In the genomic region with DNA sequence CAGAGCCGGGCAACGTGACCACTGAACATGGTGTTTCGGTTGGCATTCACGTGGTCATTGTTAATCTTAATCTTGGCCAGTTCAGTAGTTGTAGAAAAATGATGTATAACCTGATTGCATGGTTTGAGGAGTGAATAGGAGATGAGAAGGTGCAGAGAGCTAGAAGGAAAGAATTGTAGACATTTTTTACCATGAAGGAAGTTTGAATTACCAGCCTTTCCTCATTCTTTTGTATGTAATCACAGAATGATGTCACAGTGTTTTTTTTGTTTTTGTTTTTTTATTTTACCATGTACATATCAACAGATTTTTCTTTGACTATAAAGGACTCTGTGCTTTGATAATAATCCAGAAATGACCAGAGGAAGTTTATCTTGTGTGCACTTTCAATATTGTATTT, we compare ENCODE assay signal across 27 cellular contexts.
A peak's percentile ranks its signal among the peaks of the same experiment; 100 is the strongest.
DNase-seq lines count a peak whose midpoint lies in the region; ATAC-seq, FAIRE-seq and TF ChIP-seq lines count a peak whose summit lies in the region.
"Had no signal": no experiment of that assay in that cellular context is flagged by ENCODE, and none has a peak within 500 bp of the region (broad histone marks: within the 10 kb centered on the region; RNA-seq: fewer than 3 reads in every experiment).

No MANE protein-coding gene starts in this region.

- H3K79me2 ChIP-seq in OCI-LY1 (ENCODE audit: insufficient read depth, low read length) = 0 out of 2 replicates have a peak, but pooled peaks cover 9% of the 10 kb centered on the region

- H3K36me3 Mint-ChIP-seq in Caco-2 (ENCODE audit: insufficient read depth, unreplicated experiment) = no peaks in the 10 kb centered on the region
- H3K36me3 Mint-ChIP-seq: activated naive CD4-positive, alpha-beta T cell treated with anti-CD3 and anti-CD28 coated beads, Interleukin-2, amount 50 U/mL, for 24 hours had no signal

- CTCF ChIA-PET in Caco-2 (lab: Charles Lee) = no interaction called here

- no peak overlapping the region for H3K4me2 ChIP-seq in OCI-LY1 (ENCODE audit: low read length)
- H3K4me2 ChIP-seq: KMS-11 had no signal

- no peak for TF ChIP-seq POLR2A in GM12891 (IDR thresholded peaks at IDR 0.05; ENCODE audit: low read depth, low read length)

- no peak overlapping the region for H2AFZ ChIP-seq in OCI-LY1 (ENCODE audit: low read length)

- H3K4me3 ChIP-seq in Caco-2 (ENCODE audit: low read depth, low read length) (no peak overlapping the region), OCI-LY1 (ENCODE audit: low read depth, low read length, poor library complexity, severe bottlenecking) (no peak overlapping the region), coronary artery (no peak overlapping the region)
- H3K4me3 ChIP-seq: spleen, stomach, upper lobe of left lung had no signal

- H3K36me3 ChIP-seq in Caco-2 (ENCODE audit: control insufficient read depth, insufficient read depth, low read length) (no peaks in the 10 kb centered on the region), OCI-LY1 (ENCODE audit: insufficient read depth, low read length) (peaks cover 26% of the 10 kb centered on the region; the same call in 1 of the 2 replicates)
- H3K36me3 ChIP-seq: BE2C, spleen, stomach, upper lobe of left lung had no signal

- no peaks in the 10 kb centered on the region for H3K27me3 Mint-ChIP-seq in Caco-2 (ENCODE audit: insufficient read depth, unreplicated experiment)

- H3K9ac ChIP-seq in OCI-LY1 (ENCODE audit: low read length) = no peak overlapping the region
- H3K9ac ChIP-seq: KMS-11 had no signal

- no peaks in the 10 kb centered on the region for H3K27me3 ChIP-seq in Caco-2 (replicated peaks; ENCODE audit: control insufficient read depth, insufficient read depth, low read length)
- H3K27me3 ChIP-seq in OCI-LY1 (ENCODE audit: insufficient read depth, low read length) = no peaks in the 10 kb centered on the region
- H3K27me3 ChIP-seq: BE2C, spleen, stomach, upper lobe of left lung had no signal

- H3F3A ChIP-seq in OCI-LY1 (ENCODE audit: insufficient read depth, low read length) = no peaks in the 10 kb centered on the region

- intact Hi-C loops in Caco-2 (cut with micrococcal nuclease; ENCODE audit: unreplicated experiment) = no loop called here

- H3K4me1 Mint-ChIP-seq in Caco-2 (ENCODE audit: low read depth, unreplicated experiment) = peaks cover 6% of the 10 kb centered on the region
- H3K4me1 Mint-ChIP-seq: activated naive CD4-positive, alpha-beta T cell treated with anti-CD3 and anti-CD28 coated beads, Interleukin-2, amount 50 U/mL, for 24 hours had no signal

- H3K9me3 ChIP-seq in Caco-2 = no peaks in the 10 kb centered on the region
- no peaks in the 10 kb centered on the region for H3K9me3 ChIP-seq in OCI-LY1 (ENCODE audit: low read length)
- H3K9me3 ChIP-seq: BE2C, spleen, stomach, upper lobe of left lung had no signal

- peak overlapping the region; percentile 90 for H3K27ac ChIP-seq in OCI-LY1 (ENCODE audit: low read depth, low read length, poor library complexity, severe bottlenecking)
- peak overlapping the region; percentile 5 to 37 for H3K27ac ChIP-seq in coronary artery
- H3K27ac ChIP-seq: KMS-11, spleen, upper lobe of left lung had no signal

- in situ Hi-C loops in GM13977 (cut with MboI; ENCODE audit: low pct_unique_long_range_greater_than_20kb, low sequenced_read_pairs, unreplicated experiment) = no loop called here

- H3K4me1 ChIP-seq in Caco-2 = no peaks in the 10 kb centered on the region
- H3K4me1 ChIP-seq in OCI-LY1 (ENCODE audit: insufficient read depth, low read length, severe bottlenecking) = peaks cover 99% of the 10 kb centered on the region
- H3K4me1 ChIP-seq: BE2C had no signal

- peak overlapping the region; percentile 37 for H3K27ac Mint-ChIP-seq in Caco-2 (ENCODE audit: unreplicated experiment)
- H3K27ac Mint-ChIP-seq: activated CD4-positive, alpha-beta T cell treated with anti-CD3 and anti-CD28 coated beads, Interleukin-2, amount 10 ng/mL, durations not matched to agents 24 days and 14 days; activated naive CD4-positive, alpha-beta T cell treated with anti-CD3 and anti-CD28 coated beads, Interleukin-2, amount 50 U/mL, for 24 hours; activated T-helper 1 cell treated with anti-CD3 and anti-CD28 coated beads, Interleukin-12 subunit alpha, Interleukin-12 subunit beta, Interleukin-2, Interleukin-4 antibody, amounts not matched to agents 30 ng/mL and 10 ng/mL and 1 ng/mL, durations not matched to agents 14 hours and 24 hours and 36 hours; naive thymus-derived CD4-positive, alpha-beta T cell; T-helper 1 cell treated with Interleukin-12 subunit alpha and Interleukin-12 subunit beta and Interleukin-4 antibody, amounts not matched to agents 30 μg/mL and 1 μg/mL, for 36 hours had no signal

- TF ChIP-seq CTCF in Caco-2 (IDR thresholded peaks at IDR 0.05; ENCODE audit: insufficient read depth in 1 of 2, low read depth in 1 of 2, low read length in 1 of 2, severe bottlenecking in 1 of 2, unreplicated experiment in 1 of 2) = no peak
- no peak for TF ChIP-seq CTCF in OCI-LY1 (IDR thresholded peaks at IDR 0.05; ENCODE audit: low read length)
- TF ChIP-seq CTCF in coronary artery (IDR thresholded peaks at IDR 0.05) = no peak
- no peak for TF ChIP-seq CTCF in GM13977 (IDR thresholded peaks at IDR 0.05; ENCODE audit: extremely low read depth, insufficient read depth, missing control alignments)

- H3K9me2 ChIP-seq in OCI-LY1 (ENCODE audit: low read depth, low read length) = no peaks in the 10 kb centered on the region

- POLR2A ChIA-PET in Caco-2 (lab: Charles Lee) = no interaction called here

- DNase-seq in Caco-2 (no peak), coronary artery (ENCODE audit: low spot score) (no peak), lung microvascular endothelial cell (ENCODE audit: low read depth in 2 of 2) (peak; percentile 23 to 35), GM13977 (ENCODE audit: low spot score) (no peak), NCI-H510A treated with DMSO at 0.1 percent for 48 hours (lab: John Stamatoyannopoulos, UW) (no peak), GM12891 (ENCODE audit: insufficient read length, low spot score) (no peak)
- DNase-seq: activated CD4-positive, alpha-beta T cell treated with anti-CD3 and anti-CD28 coated beads, Interleukin-2, amount 10 ng/mL, durations not matched to agents 24 days and 14 days; BE2C; glutamatergic neuron; left colon; MV-4-11; naive thymus-derived CD4-positive, alpha-beta T cell; NCI-H1694; NCI-H2227 treated with DMSO at 0.1 percent for 48 hours; NCI-H82; retina; spleen; stimulated activated CD4-positive, alpha-beta T cell treated with anti-CD3 and anti-CD28 coated beads, Interleukin-4, amount 100 ng/mL, for 4 hours; stomach; upper lobe of left lung had no signal

- no peak for ATAC-seq in GM18498 (IDR thresholded peaks at IDR 0.05; ENCODE audit: unreplicated experiment)
- ATAC-seq: left colon; naive thymus-derived CD4-positive, alpha-beta T cell had no signal

- H4K20me1 ChIP-seq in OCI-LY1 (ENCODE audit: insufficient read depth, low read length) = no peaks in the 10 kb centered on the region

- no peak for FAIRE-seq in GM12891 (lab: Jason Lieb, UNC)
- FAIRE-seq: A204.1 had no signal

- H3K4me3 Mint-ChIP-seq in Caco-2 (ENCODE audit: unreplicated experiment) = no peak overlapping the region
- H3K4me3 Mint-ChIP-seq: activated CD4-positive, alpha-beta T cell treated with anti-CD3 and anti-CD28 coated beads, Interleukin-2, amount 10 ng/mL, durations not matched to agents 24 days and 14 days; activated naive CD4-positive, alpha-beta T cell treated with anti-CD3 and anti-CD28 coated beads, Interleukin-2, amount 50 U/mL, for 24 hours; activated T-helper 1 cell treated with anti-CD3 and anti-CD28 coated beads, Interleukin-12 subunit alpha, Interleukin-12 subunit beta, Interleukin-2, Interleukin-4 antibody, amounts not matched to agents 30 ng/mL and 10 ng/mL and 1 ng/mL, durations not matched to agents 14 hours and 24 hours and 36 hours; naive thymus-derived CD4-positive, alpha-beta T cell; T-helper 1 cell treated with Interleukin-12 subunit alpha and Interleukin-12 subunit beta and Interleukin-4 antibody, amounts not matched to agents 30 μg/mL and 1 μg/mL, for 36 hours had no signal

- BruUV-seq in Caco-2 (replicated peaks; lab: Mats Ljungman, UMichigan) = no TSS peak

- no peaks in the 10 kb centered on the region for H3K9me3 Mint-ChIP-seq in Caco-2 (ENCODE audit: unreplicated experiment)
- H3K9me3 Mint-ChIP-seq: activated CD4-positive, alpha-beta T cell treated with anti-CD3 and anti-CD28 coated beads, Interleukin-2, amount 10 ng/mL, durations not matched to agents 24 days and 14 days; activated naive CD4-positive, alpha-beta T cell treated with anti-CD3 and anti-CD28 coated beads, Interleukin-2, amount 50 U/mL, for 24 hours; activated T-helper 1 cell treated with anti-CD3 and anti-CD28 coated beads, Interleukin-12 subunit alpha, Interleukin-12 subunit beta, Interleukin-2, Interleukin-4 antibody, amounts not matched to agents 30 ng/mL and 10 ng/mL and 1 ng/mL, durations not matched to agents 14 hours and 24 hours and 36 hours; naive thymus-derived CD4-positive, alpha-beta T cell; T-helper 1 cell treated with Interleukin-12 subunit alpha and Interleukin-12 subunit beta and Interleukin-4 antibody, amounts not matched to agents 30 μg/mL and 1 μg/mL, for 36 hours had no signal

TF ChIP-seq in GM12891, 5 proteins besides CTCF, POLR2A, EP300 and RAD21:
- TF ChIP-seq PAX5 (IDR thresholded peaks at IDR 0.05; ENCODE audit: insufficient read depth, low read length, severe bottlenecking) (no peak), POLR2AphosphoS5 (IDR thresholded peaks at IDR 0.05; ENCODE audit: low read depth, low read length) (no peak), SPI1 (IDR thresholded peaks at IDR 0.05; ENCODE audit: low read depth, low read length) (no peak), POU2F2 (IDR thresholded peaks at IDR 0.05; ENCODE audit: low read depth, low read length) (no peak), TAF1 (IDR thresholded peaks at IDR 0.05; ENCODE audit: low read depth, low read length) (no peak)

Comparison
In these comparisons a context has a peak if more than half of its experiments do, and no peak if none do; other contexts are left out.
1. DNase-seq: peak in lung microvascular endothelial cell (2 of 2); none in Caco-2 (0 of 2), coronary artery (single experiment), GM13977 (single experiment), NCI-H510A treated with DMSO at 0.1 percent for 48 hours (single experiment) and GM12891 (single experiment).